12 cellular contexts compared by ENCODE assay signal in genomic region chr9:21506910-21507795, GRCh38. TPM values are rescaled to one million over a fixed set of nuclear protein-coding genes. Genes with fewer than 3 reads are reported as not detected.
DNase-seq lines count a peak whose midpoint lies in the region; ATAC-seq, FAIRE-seq and TF ChIP-seq lines count a peak whose summit lies in the region.
"Had no signal": no experiment of that assay in that cellular context is flagged by ENCODE, and none has a peak within 500 bp of the region (broad histone marks: within the 10 kb centered on the region; RNA-seq: fewer than 3 reads in every experiment).

No MANE protein-coding gene starts in this region.

- TF ChIP-seq EP300 in SK-N-SH (IDR thresholded peaks at IDR 0.05; ENCODE audit: borderline replicate concordance in 1 of 2, low read depth in 1 of 2, low read length in 1 of 2): no peak

- peak; percentile 97 for FAIRE-seq in astrocyte (lab: Jason Lieb, UNC)
- FAIRE-seq in H54 (lab: Jason Lieb, UNC): no peak
- FAIRE-seq: G401.6 had no signal

- 9% methylated on average over 4 of the region's 4 CpGs for WGBS in SK-N-SH (ENCODE audit: low lambda C conversion rate)

- peaks cover 22% of the 10 kb centered on the region for H3K4me1 Mint-ChIP-seq in astrocyte (ENCODE audit: low read depth, unreplicated experiment)

- H3K27me3 Mint-ChIP-seq in astrocyte (ENCODE audit: low read depth, unreplicated experiment): no peaks in the 10 kb centered on the region

- POLR2A ChIA-PET in SK-N-SH (lab: Yijun Ruan, JAX): no interaction called here

- H3K9ac ChIP-seq in SK-N-SH: no peak overlapping the region
- H3K9ac ChIP-seq in astrocyte (ENCODE audit: low read length): no peak overlapping the region

- CTCF ChIA-PET in SK-N-SH (lab: Yijun Ruan, JAX): no interaction called here

- H3K36me3 ChIP-seq in SK-N-SH (replicated peaks in 1 of 2; ENCODE audit: control insufficient read depth in 1 of 2, insufficient read depth in 2 of 2, low read length in 1 of 2): no peaks in the 10 kb centered on the region
- peaks cover 12% of the 10 kb centered on the region for H3K36me3 ChIP-seq in astrocyte (ENCODE audit: insufficient read depth, low read length)

- peaks cover 3% of the 10 kb centered on the region for H3K36me3 Mint-ChIP-seq in astrocyte (ENCODE audit: low read depth, unreplicated experiment)

- H3K27ac ChIP-seq in SK-N-SH (ENCODE audit: low read depth in 2 of 2, low read length in 1 of 2) (no peak overlapping the region), astrocyte (ENCODE audit: low read depth, low read length) (peak overlapping the region; percentile 45)
- H3K27ac ChIP-seq: 22Rv1 had no signal

- no peak for TF ChIP-seq RAD21 in SK-N-SH (IDR thresholded peaks at IDR 0.05; ENCODE audit: low read length)

- H3K27me3 ChIP-seq in SK-N-SH (ENCODE audit: insufficient read depth) (no peaks in the 10 kb centered on the region; the same call in 1 of the 2 replicates), astrocyte (ENCODE audit: insufficient read depth, low read length) (no peaks in the 10 kb centered on the region)

- H3K4me2 ChIP-seq in SK-N-SH: no peak overlapping the region
- peak overlapping the region; percentile 33 for H3K4me2 ChIP-seq in astrocyte (ENCODE audit: low read length)

- peak overlapping the region; percentile 13 for H3K27ac Mint-ChIP-seq in astrocyte (ENCODE audit: unreplicated experiment)

- TF ChIP-seq CTCF in SK-N-SH (IDR thresholded peaks at IDR 0.05) (no peak), astrocyte (IDR thresholded peaks at IDR 0.05; ENCODE audit: insufficient read depth, low read depth, low read length) (no peak)

- no peak overlapping the region for H3K4me3 Mint-ChIP-seq in astrocyte (ENCODE audit: unreplicated experiment)

- H3K9me3 ChIP-seq in SK-N-SH (no peaks in the 10 kb centered on the region), astrocyte (ENCODE audit: insufficient read depth, low read depth, low read length) (no peaks in the 10 kb centered on the region)

- no peaks in the 10 kb centered on the region for H3F3A ChIP-seq in SK-N-SH (replicated peaks; ENCODE audit: insufficient read depth)

- H4K20me1 ChIP-seq in SK-N-SH (ENCODE audit: insufficient read depth) (no peaks in the 10 kb centered on the region), astrocyte (ENCODE audit: insufficient read depth, low read length) (peaks cover 31% of the 10 kb centered on the region)

- no peak for DNase-seq in SK-N-SH
- peak; percentile 91 for DNase-seq in astrocyte (ENCODE audit: low read depth)
- peak; percentile 23 for DNase-seq in hepatic stellate cell (ENCODE audit: low spot score)
- DNase-seq in cerebellum (ENCODE audit: low spot score): no peak
- no peak for DNase-seq in H54 (ENCODE audit: insufficient read length, low spot score)
- DNase-seq: activated naive CD4-positive, alpha-beta T cell treated with anti-CD3 and anti-CD28 coated beads, Interleukin-2, amount 50 U/mL, for 16 hours; GOT3 had no signal

- H2AFZ ChIP-seq in SK-N-SH (ENCODE audit: low read depth) (no peak overlapping the region), astrocyte (ENCODE audit: low read depth, low read length) (no peak overlapping the region)

- TF ChIP-seq POLR2A in H54 (IDR thresholded peaks at IDR 0.05; ENCODE audit: low read depth, low read length): no peak

- H3K4me1 ChIP-seq in SK-N-SH (ENCODE audit: control insufficient read depth in 1 of 2, insufficient read depth in 2 of 2, low read depth in 1 of 2, low read length in 1 of 2): no peaks in the 10 kb centered on the region
- H3K4me1 ChIP-seq in astrocyte (ENCODE audit: insufficient read depth, low read length): peaks cover 38% of the 10 kb centered on the region

- no peaks in the 10 kb centered on the region for H3K9me3 Mint-ChIP-seq in astrocyte (ENCODE audit: unreplicated experiment)

- H3K4me3 ChIP-seq in SK-N-SH (ENCODE audit: low read depth in 2 of 2, low read length in 1 of 2): no peak overlapping the region
- H3K4me3 ChIP-seq in astrocyte (ENCODE audit: insufficient read depth, low read depth, low read length): no peak overlapping the region

- no peaks in the 10 kb centered on the region for H3K79me2 ChIP-seq in SK-N-SH (ENCODE audit: insufficient read depth)
- peaks cover 65% of the 10 kb centered on the region for H3K79me2 ChIP-seq in astrocyte (ENCODE audit: insufficient read depth, low read length)

- no peaks in the 10 kb centered on the region for H3K9me2 ChIP-seq in SK-N-SH

- ATAC-seq in SK-N-SH treated with all-trans-retinoic acid at 6 μM for 48 hours (no peak), HG02678 (IDR thresholded peaks at IDR 0.05; ENCODE audit: unreplicated experiment) (no peak), GM18502 (IDR thresholded peaks at IDR 0.05; ENCODE audit: poor library complexity, unreplicated experiment) (no peak)

TF ChIP-seq in SK-N-SH treated with all-trans-retinoic acid at 6 μM for 48 hours, 23 proteins besides CTCF, POLR2A, EP300 and RAD21:
- peak; percentile 76 for TF ChIP-seq ISL1 (CRISPR knock-in tag; IDR thresholded peaks at IDR 0.05)
- no peak for TF ChIP-seq TOX (CRISPR knock-in tag; IDR thresholded peaks at IDR 0.05; ENCODE audit: borderline replicate concordance)

TF ChIP-seq in SK-N-SH, 30 proteins besides CTCF, POLR2A, EP300 and RAD21:
- TF ChIP-seq REST (IDR thresholded peaks at IDR 0.05; ENCODE audit: low read depth, low read length): no peak
- TF ChIP-seq FOXM1 (IDR thresholded peaks at IDR 0.05; ENCODE audit: low read depth): no peak
- TF ChIP-seq MAX (IDR thresholded peaks at IDR 0.05; ENCODE audit: low read depth): no peak
- TF ChIP-seq MEF2A (IDR thresholded peaks at IDR 0.05; ENCODE audit: borderline replicate concordance, low read depth): no peak
- no peak for TF ChIP-seq RFX5 (IDR thresholded peaks at IDR 0.05; ENCODE audit: low read length)
- no peak for TF ChIP-seq RCOR1 (IDR thresholded peaks at IDR 0.05; ENCODE audit: low read length)
- no peak for TF ChIP-seq MXI1 (IDR thresholded peaks at IDR 0.05; ENCODE audit: low read depth, low read length)
- no peak for TF ChIP-seq USF2 (IDR thresholded peaks at IDR 0.05; ENCODE audit: borderline replicate concordance, low read depth, low read length)
- no peak for TF ChIP-seq GATA2 (CRISPR knock-in tag; IDR thresholded peaks at IDR 0.05)
- TF ChIP-seq FOSL2 (IDR thresholded peaks at IDR 0.05; ENCODE audit: borderline replicate concordance, low read depth): no peak
- no peak for TF ChIP-seq FOXJ3 (CRISPR knock-in tag; IDR thresholded peaks at IDR 0.05)
- TF ChIP-seq JUND (IDR thresholded peaks at IDR 0.05): no peak
- no peak for TF ChIP-seq SMC3 (IDR thresholded peaks at IDR 0.05; ENCODE audit: low read depth, low read length)

RNA-seq across cellular contexts. Expression of gene IFNE, which starts 25.0 kb away (rescaled TPM):
- 0.05 and 0.08 TPM in 2 replicates for polyA plus RNA-seq in SK-N-SH (2012; rRNA removed)
- polyA plus RNA-seq in SK-N-SH (2012; cell fraction: cytosol; rRNA removed): not detected in 2 replicates
- 0.16 and 0.42 TPM in 2 replicates for polyA plus RNA-seq in SK-N-SH (2012; cell fraction: nucleus; rRNA removed)
- 0.26 and 0.57 TPM in 2 replicates for total RNA-seq in astrocyte
- total RNA-seq in cerebellum: not detected

Comparison
In these comparisons a context has a peak if more than half of its experiments do, and no peak if none do; other contexts are left out.
1. DNase-seq: peak in astrocyte (single experiment) and hepatic stellate cell (single experiment); none in SK-N-SH (single experiment), cerebellum (single experiment) and H54 (single experiment).